ENCODE assay signal across 8 cellular contexts in the genomic region with DNA sequence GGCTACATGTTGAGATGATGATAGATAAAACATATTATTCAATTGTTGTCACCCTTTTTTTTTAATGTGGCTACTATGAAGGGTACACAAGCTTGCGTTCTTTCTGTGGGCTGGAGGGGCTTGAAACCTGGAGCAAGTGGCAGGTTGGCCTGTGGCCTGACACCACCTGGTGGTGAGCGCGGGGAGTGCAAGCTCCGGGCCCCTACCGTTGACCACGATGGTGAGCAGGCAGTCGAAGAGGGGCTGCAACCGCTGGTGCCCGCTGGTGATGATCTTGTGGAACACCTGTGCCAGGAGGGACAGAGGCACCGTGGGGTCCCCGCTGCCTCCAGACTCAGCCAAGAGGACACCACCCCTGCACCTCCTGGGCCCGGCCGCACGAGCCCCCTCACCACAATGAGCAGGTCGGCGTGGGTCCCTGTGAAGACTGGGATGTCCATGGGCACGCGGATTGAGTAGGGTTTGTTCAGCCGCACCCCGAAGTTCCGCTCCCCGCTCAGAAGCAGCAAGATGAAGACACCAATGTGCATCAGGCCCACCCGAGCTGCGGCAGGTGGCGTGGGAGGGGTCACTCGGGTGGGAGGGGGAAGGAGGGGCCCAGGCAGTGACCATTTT. TPM values are rescaled to one million over a fixed set of nuclear protein-coding genes. Genes with fewer than 3 reads are reported as not detected.
DNase-seq lines count a peak whose midpoint lies in the region; ATAC-seq and TF ChIP-seq lines count a peak whose summit lies in the region.

No MANE protein-coding gene starts in this region.

- no peak for TF ChIP-seq POLR2A in esophagus muscularis mucosa (IDR thresholded peaks at IDR 0.05; ENCODE audit: low read depth)

- POLR2A ChIA-PET in CD4-positive, alpha-beta T cell (lab: Charles Lee): interaction anchor here (1.0 kb wide), 1 partner anchor 25 kb away, joined by 3 read pairs; no protein-coding TSS in a partner anchor

- H3K79me2 ChIP-seq in neural progenitor cell (ENCODE audit: low read depth): no peaks in the 10 kb centered on the region

- no peak overlapping the region for H2AFZ ChIP-seq in neural progenitor cell (replicated peaks)

- no peak overlapping the region for H3K9ac ChIP-seq in neural progenitor cell

- H3K36me3 ChIP-seq in esophagus muscularis mucosa: peaks cover 0 to 16% (median 14%) of the 10 kb centered on the region in 4 donors
- no peaks in the 10 kb centered on the region for H3K36me3 ChIP-seq in neural progenitor cell

- no peak for TF ChIP-seq EP300 in esophagus muscularis mucosa (IDR thresholded peaks at IDR 0.05)

- H3F3A ChIP-seq in neural progenitor cell (ENCODE audit: low read depth): no peaks in the 10 kb centered on the region

- no peaks in the 10 kb centered on the region for H3K27me3 Mint-ChIP-seq in CD4-positive, alpha-beta T cell
- H3K27me3 Mint-ChIP-seq in HFFc6 (ENCODE audit: insufficient read depth) (peaks cover 15% of the 10 kb centered on the region), neural progenitor cell (ENCODE audit: insufficient read depth, low read depth) (peaks cover 24% of the 10 kb centered on the region)

- DNase-seq in CD4-positive, alpha-beta T cell: peak; percentile 61 to 85 (median 74)
- DNase-seq in HFFc6 (peak; percentile 38), activated T-cell treated with anti-CD3 and anti-CD28 coated beads for 4 hours (peak; percentile 75), esophagus muscularis mucosa (ENCODE audit: extremely low spot score) (no peak), neural progenitor cell (ENCODE audit: low spot score) (peak; percentile 79), substantia nigra (lab: John Stamatoyannopoulos, UW) (peak in 39 of 49 donors; percentile 4 to 77 (median 46))

- H3K4me3 ChIP-seq in esophagus muscularis mucosa: no peak overlapping the region
- H3K4me3 ChIP-seq in neural progenitor cell: no peak overlapping the region

- H3K4me3 Mint-ChIP-seq in CD4-positive, alpha-beta T cell: no peak overlapping the region
- H3K4me3 Mint-ChIP-seq in HFFc6: no peak overlapping the region
- no peak overlapping the region for H3K4me3 Mint-ChIP-seq in neural progenitor cell

- H3K27ac ChIP-seq in CD4-positive, alpha-beta T cell (ENCODE audit: low read depth, low read length): no peak overlapping the region
- H3K27ac ChIP-seq in esophagus muscularis mucosa (replicated peaks in 1 of 4) (no peak overlapping the region), neural progenitor cell (no peak overlapping the region), substantia nigra (ENCODE audit: low read depth, low read length, poor library complexity, severe bottlenecking) (no peak overlapping the region)

- no peaks in the 10 kb centered on the region for H4K20me1 ChIP-seq in neural progenitor cell (ENCODE audit: low read depth)

- ATAC-seq in CD4-positive, alpha-beta T cell (ENCODE audit: poor library complexity): peak; percentile 59
- ATAC-seq in GM21526 (IDR thresholded peaks at IDR 0.05; ENCODE audit: low FRiP score, unreplicated experiment): no peak

- intact Hi-C loops in CD4-positive, alpha-beta T cell (cut with DNase I, micrococcal nuclease): loop anchor here (1.0 to 10.0 kb wide), 4 partner anchors 34 to 301 kb away; a partner anchor contains a TSS
- intact Hi-C loops in esophagus muscularis mucosa (cut with DNase I): loop anchor here (5.0 to 10.0 kb wide), 2 partner anchors 36 to 163 kb away; a partner anchor contains a TSS

- H3K9me3 Mint-ChIP-seq in CD4-positive, alpha-beta T cell: no peaks in the 10 kb centered on the region
- H3K9me3 Mint-ChIP-seq in HFFc6: no peaks in the 10 kb centered on the region
- no peaks in the 10 kb centered on the region for H3K9me3 Mint-ChIP-seq in neural progenitor cell

- H3K4me1 ChIP-seq in esophagus muscularis mucosa (peaks cover 0 to 8% (median 4%) of the 10 kb centered on the region in 4 donors), neural progenitor cell (no peaks in the 10 kb centered on the region)

- no peaks in the 10 kb centered on the region for H3K9me3 ChIP-seq in CD4-positive, alpha-beta T cell (ENCODE audit: control insufficient read depth, low read length)
- no peaks in the 10 kb centered on the region for H3K9me3 ChIP-seq in esophagus muscularis mucosa
- H3K9me3 ChIP-seq in neural progenitor cell (ENCODE audit: low read depth): no peaks in the 10 kb centered on the region

- peak; percentile 94 for TF ChIP-seq CTCF in CD4-positive, alpha-beta T cell (IDR thresholded peaks at IDR 0.05)
- TF ChIP-seq CTCF in HFFc6 (IDR thresholded peaks at IDR 0.05) (peak; percentile 97), esophagus muscularis mucosa (IDR thresholded peaks at IDR 0.05) (peak; percentile 88 to 98 (median 90)), neural progenitor cell (IDR thresholded peaks at IDR 0.05) (peak; percentile 85)

- no peaks in the 10 kb centered on the region for H3K36me3 Mint-ChIP-seq in CD4-positive, alpha-beta T cell (ENCODE audit: low read depth)
- H3K36me3 Mint-ChIP-seq in HFFc6 (ENCODE audit: low read depth) (no peaks in the 10 kb centered on the region), neural progenitor cell (no peaks in the 10 kb centered on the region)

- CTCF ChIA-PET in CD4-positive, alpha-beta T cell (lab: Charles Lee): interaction anchor here (0.6 to 2.6 kb wide), 21 partner anchors 12 to 301 kb away, joined by 3 to 20 read pairs (median 3); a partner anchor contains a TSS

- H3K4me2 ChIP-seq in neural progenitor cell: no peak overlapping the region

- H3K27ac Mint-ChIP-seq in CD4-positive, alpha-beta T cell: no peak overlapping the region
- H3K27ac Mint-ChIP-seq in HFFc6 (no peak overlapping the region), neural progenitor cell (no peak overlapping the region)

- no peaks in the 10 kb centered on the region for H3K27me3 ChIP-seq in CD4-positive, alpha-beta T cell (ENCODE audit: control insufficient read depth, insufficient read depth, low read length)
- H3K27me3 ChIP-seq in esophagus muscularis mucosa: peaks cover 0 to 10% (median 0%) of the 10 kb centered on the region in 4 donors
- H3K27me3 ChIP-seq in neural progenitor cell: peaks cover 33% of the 10 kb centered on the region

- H3K4me1 Mint-ChIP-seq in CD4-positive, alpha-beta T cell (ENCODE audit: low read depth): peaks cover 4% of the 10 kb centered on the region
- H3K4me1 Mint-ChIP-seq in HFFc6 (ENCODE audit: low read depth) (peaks cover 15% of the 10 kb centered on the region), neural progenitor cell (peaks cover 6% of the 10 kb centered on the region)

- 17% methylated on average over 11 of the region's 26 CpGs for WGBS in esophagus muscularis mucosa

TF ChIP-seq in PFSK-1, 5 proteins besides CTCF, POLR2A, EP300 and RAD21 (continues in another document):
- TF ChIP-seq FOXP2 (optimal IDR thresholded peaks at IDR 0.05; ENCODE audit: borderline replicate concordance, extremely low read depth, extremely low read length, insufficient read depth): peak; percentile 26
- TF ChIP-seq TAF1 (IDR thresholded peaks at IDR 0.05; ENCODE audit: borderline replicate concordance, insufficient read depth, low read length): no peak

RNA-seq across cellular contexts. Expression of a gene that starts 14.5 kb away (rescaled TPM):
- total RNA-seq in CD4-positive, alpha-beta T cell: 10 to 100 TPM; 31.8 to 31.9 TPM
- total RNA-seq in HFFc6 (2021; fragmentation: NEBNext Ultra II Directional; extraction: Animal tissue kit (Norgen Biotek cat#: 25700)): under 1 TPM; 0.40 to 0.96 (median 0.56) TPM
- 3.4 TPM for polyA plus RNA-seq in PFSK-1 (2012; ENCODE audit: insufficient read length, low read depth)
- total RNA-seq in esophagus muscularis mucosa (10 to 100 TPM in 2 of 4 donors, 1 to 10 TPM in 2; 4.5 to 17.1 (median 10.9) TPM), neural progenitor cell (ENCODE audit: low replicate concordance) (3.5 and 5.0 TPM in 2 replicates)

RNA-seq across cellular contexts. Expression of a gene that starts 22.3 kb away (rescaled TPM):
- not detected for total RNA-seq in CD4-positive, alpha-beta T cell
- total RNA-seq in HFFc6 (2021; fragmentation: NEBNext Ultra II Directional; extraction: Animal tissue kit (Norgen Biotek cat#: 25700)): not detected
- polyA plus RNA-seq in PFSK-1 (2012; ENCODE audit: insufficient read length, low read depth): not detected
- total RNA-seq in esophagus muscularis mucosa (not detected), neural progenitor cell (ENCODE audit: low replicate concordance) (not detected in 2 replicates)

RNA-seq across cellular contexts. Expression of a gene that starts 29.4 kb away (rescaled TPM):
- total RNA-seq in CD4-positive, alpha-beta T cell: under 1 TPM in 1 of 2 experiments, not detected in 1; 0.08 TPM
- 10 to 100 TPM; 27.5 to 35.8 (median 30.4) TPM for total RNA-seq in HFFc6 (2021; fragmentation: NEBNext Ultra II Directional; extraction: Animal tissue kit (Norgen Biotek cat#: 25700))
- polyA plus RNA-seq in PFSK-1 (2012; ENCODE audit: insufficient read length, low read depth): 36.7 TPM
- total RNA-seq in esophagus muscularis mucosa (10 to 100 TPM; 14.6 to 36.7 (median 24.3) TPM), neural progenitor cell (ENCODE audit: low replicate concordance) (4.0 and 15.8 TPM in 2 replicates)

RNA-seq across cellular contexts. Expression of a gene that starts 34.0 kb away (rescaled TPM):
- total RNA-seq in CD4-positive, alpha-beta T cell: not detected
- total RNA-seq in HFFc6 (2021; fragmentation: NEBNext Ultra II Directional; extraction: Animal tissue kit (Norgen Biotek cat#: 25700)): not detected
- not detected for polyA plus RNA-seq in PFSK-1 (2012; ENCODE audit: insufficient read length, low read depth)
- total RNA-seq in esophagus muscularis mucosa (not detected), neural progenitor cell (ENCODE audit: low replicate concordance) (not detected in 2 replicates)

RNA-seq across cellular contexts. Expression of a gene that starts 35.0 kb away (rescaled TPM):
- not detected for total RNA-seq in CD4-positive, alpha-beta T cell
- total RNA-seq in HFFc6 (2021; fragmentation: NEBNext Ultra II Directional; extraction: Animal tissue kit (Norgen Biotek cat#: 25700)): not detected
- not detected for polyA plus RNA-seq in PFSK-1 (2012; ENCODE audit: insufficient read length, low read depth)
- total RNA-seq in esophagus muscularis mucosa: under 1 TPM in 1 of 4 donors, not detected in 3; 0.39 TPM
- 0.25 TPM in 1 of 2 replicates, not detected in the other for total RNA-seq in neural progenitor cell (ENCODE audit: low replicate concordance)
